Comparison of ENCODE assay signal across 2 cellular contexts in the genomic region with DNA sequence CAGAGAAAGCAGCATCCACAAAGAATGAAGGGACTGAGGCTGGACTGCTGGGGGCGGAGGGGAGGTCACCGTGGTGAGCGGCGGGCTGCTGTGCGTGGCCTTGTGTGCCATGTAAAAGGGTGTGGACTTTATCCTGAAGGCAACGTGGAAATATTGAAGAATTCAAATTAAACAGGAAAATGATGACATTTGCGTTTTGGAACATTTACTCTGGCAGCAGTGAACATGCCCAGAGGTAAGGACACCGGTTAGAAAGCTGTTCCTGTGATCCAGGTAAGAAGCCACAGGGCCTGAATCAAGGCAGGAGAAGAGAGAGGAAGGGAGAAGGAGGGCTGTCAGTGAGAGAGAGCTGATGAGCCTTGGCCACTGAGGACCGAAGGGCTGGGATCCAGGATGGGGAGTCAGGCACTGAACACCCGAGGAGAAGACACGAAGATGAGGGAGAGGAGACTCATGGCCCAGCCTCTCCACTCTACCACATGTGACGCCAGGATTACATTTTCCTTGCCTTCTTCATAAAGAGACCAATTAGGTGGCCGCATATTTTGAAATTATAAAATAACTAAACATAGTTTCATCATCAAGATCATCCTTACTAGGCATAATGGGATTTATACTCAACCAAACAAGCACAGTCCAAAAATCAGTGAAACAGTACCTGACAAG.
TF ChIP-seq lines count a peak whose summit lies in the region.

No MANE protein-coding gene starts in this region.

TF ChIP-seq in A549, 52 proteins besides CTCF, POLR2A, EP300 and RAD21:
- TF ChIP-seq MAFK (IDR thresholded peaks at IDR 0.05; ENCODE audit: partially characterized antibody), result peak; percentile 75
- TF ChIP-seq JUN (IDR thresholded peaks at IDR 0.05), result no peak

TF ChIP-seq in endothelial cell of umbilical vein, 7 proteins besides CTCF, POLR2A, EP300 and RAD21:
- no peak for TF ChIP-seq POLR2AphosphoS5 (IDR thresholded peaks at IDR 0.05; ENCODE audit: insufficient read depth, low read depth, low read length)
- no peak for TF ChIP-seq GATA2 (IDR thresholded peaks at IDR 0.05; ENCODE audit: insufficient read depth, insufficient read length, low read depth, low read length)
- TF ChIP-seq, protein P1, sequence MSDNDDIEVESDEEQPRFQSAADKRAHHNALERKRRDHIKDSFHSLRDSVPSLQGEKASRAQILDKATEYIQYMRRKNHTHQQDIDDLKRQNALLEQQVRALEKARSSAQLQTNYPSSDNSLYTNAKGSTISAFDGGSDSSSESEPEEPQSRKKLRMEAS (IDR thresholded peaks at IDR 0.05; ENCODE audit: insufficient read depth, insufficient read length), result no peak
- no peak for TF ChIP-seq MYC (IDR thresholded peaks at IDR 0.05; ENCODE audit: low read depth, low read length)
